ENCODE assay signal across 11 cellular contexts in genomic region chr1:211132681-211133392, GRCh38. TPM values are rescaled to one million over a fixed set of nuclear protein-coding genes. Genes with fewer than 3 reads are reported as not detected.
DNase-seq lines count a peak whose midpoint lies in the region; ATAC-seq and TF ChIP-seq lines count a peak whose summit lies in the region.
"Had no signal": no experiment of that assay in that cellular context is flagged by ENCODE, and none has a peak within 500 bp of the region (broad histone marks: within the 10 kb centered on the region; RNA-seq: fewer than 3 reads in every experiment).

No MANE protein-coding gene starts in this region.

- H3K4me3 ChIP-seq in mesenchymal stem cell (ENCODE audit: insufficient read depth in 1 of 2, low read depth in 1 of 2, low read length in 2 of 2): peak overlapping the region; percentile 70 to 74

- H3K36me3 ChIP-seq in mesenchymal stem cell (ENCODE audit: control insufficient read depth in 1 of 2, insufficient read depth in 2 of 2, low read depth in 1 of 2, low read length in 2 of 2): no peaks in the 10 kb centered on the region
- H3K36me3 ChIP-seq: pancreas had no signal

- no peak overlapping the region for H2BK15ac ChIP-seq in mesenchymal stem cell (ENCODE audit: low read depth, poor library complexity, severe bottlenecking)

- H3K9ac ChIP-seq in mesenchymal stem cell (ENCODE audit: low read length): peak overlapping the region; percentile 61

- ATAC-seq in HG02970 (IDR thresholded peaks at IDR 0.05; ENCODE audit: low FRiP score, unreplicated experiment): no peak

- 47% methylated on average over 15 of the region's 21 CpGs for WGBS in mesenchymal stem cell

- H3K9me3 ChIP-seq in mesenchymal stem cell (ENCODE audit: control insufficient read depth, low read length): no peaks in the 10 kb centered on the region
- H3K9me3 ChIP-seq: pancreas had no signal

- peak overlapping the region in 2 of 5 experiments; percentile 21 to 61 for H3K27ac Mint-ChIP-seq in brain
- H3K27ac Mint-ChIP-seq: stimulated activated memory B cell treated with anti-CD40 and anti-IgM and Interleukin-4, amounts not matched to agents 10 μg/mL and 1 μg/mL and 100 μg/mL, for 72 hours had no signal

- no peak overlapping the region for H3K27ac ChIP-seq in mesenchymal stem cell (ENCODE audit: low read length, poor library complexity, severe bottlenecking)
- H3K27ac ChIP-seq: 22Rv1, pancreas had no signal

- H3K27me3 Mint-ChIP-seq in brain: peaks cover 12% of the 10 kb centered on the region

- no peak overlapping the region for H4K91ac ChIP-seq in mesenchymal stem cell (ENCODE audit: low read length)

- no peak overlapping the region for H3K4ac ChIP-seq in mesenchymal stem cell (ENCODE audit: low read depth in 1 of 2, low read length in 2 of 2)

- peaks cover 7% of the 10 kb centered on the region for H3K4me1 ChIP-seq in mesenchymal stem cell (ENCODE audit: control insufficient read depth, insufficient read depth, low read depth, low read length)

- H2AK5ac ChIP-seq in mesenchymal stem cell (ENCODE audit: low read length, severe bottlenecking): no peak overlapping the region

- peak overlapping the region; percentile 90 for H3K4me2 ChIP-seq in mesenchymal stem cell (ENCODE audit: low read length, poor library complexity, severe bottlenecking)

- peaks cover 9% of the 10 kb centered on the region for H3K79me1 ChIP-seq in mesenchymal stem cell (replicated peaks; ENCODE audit: low read length, poor library complexity, severe bottlenecking)

- H3K4me1 Mint-ChIP-seq in brain: peaks cover 19% of the 10 kb centered on the region

- H3K14ac ChIP-seq in mesenchymal stem cell (ENCODE audit: low read length in 2 of 2): no peak overlapping the region

- H3K4me3 Mint-ChIP-seq in brain: peak overlapping the region; percentile 78 to 88 (median 82)

- H4K8ac ChIP-seq in mesenchymal stem cell (ENCODE audit: low read length): no peak overlapping the region

- TF ChIP-seq CTCF in brain (conservative IDR thresholded peaks at IDR 0.05): no peak

- H2BK120ac ChIP-seq in mesenchymal stem cell (ENCODE audit: low read depth, low read length): no peak overlapping the region

- peak overlapping the region in 1 of 2 experiments; percentile 35 for H3K23ac ChIP-seq in mesenchymal stem cell (ENCODE audit: low read length in 2 of 2)

- no peaks in the 10 kb centered on the region for H3K36me3 Mint-ChIP-seq in brain
- H3K36me3 Mint-ChIP-seq: stimulated activated memory B cell treated with anti-CD40 and anti-IgM and Interleukin-4, amounts not matched to agents 10 μg/mL and 1 μg/mL and 100 μg/mL, for 72 hours had no signal

- H2BK12ac ChIP-seq in mesenchymal stem cell (ENCODE audit: low read length in 2 of 2): no peak overlapping the region

- DNase-seq in DMS79 treated with DMSO at 0.1 percent for 48 hours (lab: John Stamatoyannopoulos, UW) (peak; percentile 64), DMS79 (lab: John Stamatoyannopoulos, UW) (no peak), mesenchymal stem cell (no peak), superior temporal gyrus (ENCODE audit: extremely low spot score) (peak; percentile 65), NCI-H748 treated with DMSO at 0.1 percent for 48 hours (lab: John Stamatoyannopoulos, UW) (no peak), NCI-H1436 treated with DMSO at 0.1 percent for 48 hours (lab: John Stamatoyannopoulos, UW) (no peak)

- H3K9me3 Mint-ChIP-seq in brain: no peaks in the 10 kb centered on the region
- H3K9me3 Mint-ChIP-seq: stimulated activated memory B cell treated with anti-CD40 and anti-IgM and Interleukin-4, amounts not matched to agents 10 μg/mL and 1 μg/mL and 100 μg/mL, for 72 hours had no signal

- H2AFZ ChIP-seq in mesenchymal stem cell (ENCODE audit: low read depth, low read length): peak overlapping the region; percentile 62

- no peak overlapping the region for H3K18ac ChIP-seq in mesenchymal stem cell (ENCODE audit: low read depth in 1 of 2, low read length in 2 of 2)

- peak overlapping the region; percentile 14 for H2BK5ac ChIP-seq in mesenchymal stem cell (ENCODE audit: low read depth, low read length, poor library complexity, severe bottlenecking)

- H3K27me3 ChIP-seq in mesenchymal stem cell (ENCODE audit: control insufficient read depth in 1 of 2, insufficient read depth in 1 of 2, low read length in 2 of 2): peaks cover 0 to 48% of the 10 kb centered on the region in 2 experiments

RNA-seq across cellular contexts. Expression of gene KCNH1, which starts 1.1 kb away (rescaled TPM):
- 5.2 TPM for polyA plus RNA-seq in brain (ENCODE audit: insufficient read depth, low read depth, low replicate concordance)
- polyA plus RNA-seq in mesenchymal stem cell (2013, experiment 1 of 2): 0.33 TPM
- polyA plus RNA-seq in mesenchymal stem cell (2013, experiment 2 of 2): 0.19 TPM

Comparison
In these comparisons a context has a peak if more than half of its experiments do, and no peak if none do; other contexts are left out.
1. DNase-seq: peak in DMS79 treated with DMSO at 0.1 percent for 48 hours (single experiment) and superior temporal gyrus (single experiment); none in DMS79 (single experiment), mesenchymal stem cell (single experiment), NCI-H748 treated with DMSO at 0.1 percent for 48 hours (single experiment) and NCI-H1436 treated with DMSO at 0.1 percent for 48 hours (single experiment).